8 cellular contexts compared by ENCODE assay signal in the genomic region with DNA sequence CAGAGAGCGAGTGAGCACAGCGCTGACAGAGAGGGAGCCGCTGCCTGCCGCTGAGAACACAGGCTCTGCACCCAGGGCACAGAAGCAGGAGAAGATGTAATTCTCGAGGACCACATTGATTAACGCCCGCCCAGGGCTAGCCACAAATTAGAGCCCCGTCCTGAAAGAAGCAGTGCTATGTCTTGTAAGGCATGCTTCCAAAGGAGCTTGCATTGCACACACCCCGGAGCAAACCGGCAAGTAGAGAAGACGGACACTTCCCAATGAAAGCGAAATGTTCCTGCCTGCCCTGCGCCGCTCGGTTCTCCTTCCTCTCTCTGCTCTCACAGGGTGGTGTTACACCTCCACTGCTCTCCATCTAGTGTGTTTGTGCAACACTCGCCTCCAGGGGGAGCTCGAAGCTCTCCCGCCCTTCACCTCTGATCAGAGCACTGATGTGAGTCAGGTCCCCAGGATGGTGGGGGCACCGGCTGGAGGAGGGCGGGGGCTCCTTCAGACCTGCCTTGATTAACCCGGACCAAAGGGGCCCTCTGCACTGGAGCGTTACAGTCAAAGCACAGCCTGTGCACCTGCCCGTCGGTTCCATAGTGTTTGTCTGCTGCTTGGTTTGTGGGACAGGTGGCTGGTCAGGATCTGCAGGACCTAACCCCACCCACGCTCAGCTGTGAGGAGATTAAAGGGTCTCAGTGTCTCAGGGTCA.
DNase-seq lines count a peak whose midpoint lies in the region; ATAC-seq and TF ChIP-seq lines count a peak whose summit lies in the region.

No MANE protein-coding gene starts in this region.

- H3K9me3 ChIP-seq in Panc1 (ENCODE audit: control insufficient read depth, insufficient read depth, low read depth, low read length) (no peaks in the 10 kb centered on the region), right cardiac atrium (ENCODE audit: control insufficient read depth, low read length) (no peaks in the 10 kb centered on the region), gastrocnemius medialis (no peaks in the 10 kb centered on the region)

- DNase-seq in H7 (peak; percentile 92), LHCN-M2 (ENCODE audit: low read depth) (peak; percentile 2), Panc1 (ENCODE audit: low read depth, low spot score) (peak; percentile 43), right cardiac atrium (no peak), retinal pigment epithelial cell (ENCODE audit: low read depth) (no peak), gastrocnemius medialis (no peak)
- peak; percentile 22 for DNase-seq in activated effector memory CD4-positive, alpha-beta T cell treated with Interleukin-2 at 50 U/mL for 16 hours

- BruUV-seq in Panc1 (replicated peaks; lab: Mats Ljungman, UMichigan): no TSS peak

- H3K4me1 ChIP-seq in Panc1 (ENCODE audit: control insufficient read depth, insufficient read depth, low read length) (no peaks in the 10 kb centered on the region), right cardiac atrium (ENCODE audit: control insufficient read depth, insufficient read depth, low read length) (no peaks in the 10 kb centered on the region), gastrocnemius medialis (no peaks in the 10 kb centered on the region)

- peak; percentile 100 for ATAC-seq in Panc1
- peak; percentile 55 to 63 for ATAC-seq in right cardiac atrium
- ATAC-seq in gastrocnemius medialis: no peak

- no peak overlapping the region for H3K27ac ChIP-seq in Panc1 (ENCODE audit: low read length)
- no peak overlapping the region for H3K27ac ChIP-seq in right cardiac atrium (ENCODE audit: low read length)
- H3K27ac ChIP-seq in gastrocnemius medialis: no peak overlapping the region

- no peaks in the 10 kb centered on the region for H3K36me3 ChIP-seq in H7 (replicated peaks; ENCODE audit: control insufficient read depth, insufficient read depth, low read length)
- H3K36me3 ChIP-seq in Panc1 (ENCODE audit: control insufficient read depth, insufficient read depth, low read length): no peaks in the 10 kb centered on the region
- H3K36me3 ChIP-seq in gastrocnemius medialis: no peaks in the 10 kb centered on the region

- WGBS in right cardiac atrium: 4% methylated on average over 25 of the region's 25 CpGs

- peak; percentile 18 for TF ChIP-seq CTCF in GM12801 (IDR thresholded peaks at IDR 0.05; ENCODE audit: extremely low read depth, insufficient read length)
- peak; percentile 84 for TF ChIP-seq CTCF in Panc1 (IDR thresholded peaks at IDR 0.05)
- TF ChIP-seq CTCF in retinal pigment epithelial cell (conservative IDR thresholded peaks at IDR 0.05; ENCODE audit: low read depth, low read length): peak; percentile 60
- TF ChIP-seq CTCF in gastrocnemius medialis (IDR thresholded peaks at IDR 0.05 in 4 of 5, conservative IDR thresholded peaks at IDR 0.05 in 1 of 5): no peak

- in situ Hi-C loops in Panc1 (cut with HindIII; ENCODE audit: low pct_unique_long_range_greater_than_20kb, low sequenced_read_pairs) (no loop called here), gastrocnemius medialis (cut with MboI; ENCODE audit: low sequenced_read_pairs in 4 of 4) (no loop called here)

- intact Hi-C loops in Panc1 (cut with micrococcal nuclease; ENCODE audit: unreplicated experiment): no loop called here
- intact Hi-C loops in right cardiac atrium (cut with DNase I): no loop called here
- intact Hi-C loops in gastrocnemius medialis (cut with DNase I; ENCODE audit: low total_unique reads): no loop called here

- CTCF ChIA-PET in Panc1 (lab: Charles Lee): interaction anchor here (0.7 to 1.0 kb wide), 2 partner anchors 54 to 208 kb away, joined by 4 to 7 read pairs; no protein-coding TSS in a partner anchor

- no peak for TF ChIP-seq POLR2A in gastrocnemius medialis (IDR thresholded peaks at IDR 0.05)

- peak overlapping the region; percentile 48 for H3K4me3 ChIP-seq in H7 (ENCODE audit: insufficient read depth, low read depth, low read length)
- H3K4me3 ChIP-seq in Panc1 (ENCODE audit: low read depth in 2 of 2, low read length in 2 of 2): peak overlapping the region in 1 of 2 experiments; percentile 23; a peak in 2 of 4 replicates
- H3K4me3 ChIP-seq in right cardiac atrium (ENCODE audit: low read length): no peak overlapping the region
- H3K4me3 ChIP-seq in retinal pigment epithelial cell (ENCODE audit: low read length): no peak overlapping the region
- no peak overlapping the region for H3K4me3 ChIP-seq in gastrocnemius medialis

- POLR2A ChIA-PET in Panc1 (lab: Charles Lee): no interaction called here

- H3K27me3 ChIP-seq in H7 (ENCODE audit: control insufficient read depth, insufficient read depth, low read length) (no peaks in the 10 kb centered on the region; the same call in 1 of the 2 replicates), Panc1 (ENCODE audit: control insufficient read depth, insufficient read depth, low read length) (no peaks in the 10 kb centered on the region), right cardiac atrium (ENCODE audit: control insufficient read depth, insufficient read depth) (no peaks in the 10 kb centered on the region), gastrocnemius medialis (peaks cover 0 to 12% (median 5%) of the 10 kb centered on the region in 3 donors)

Comparison
In these comparisons a context has a peak if more than half of its experiments do, and no peak if none do; other contexts are left out.
1. CTCF ChIP-seq: peak in GM12801 (single experiment), Panc1 (single experiment) and retinal pigment epithelial cell (single experiment); none in gastrocnemius medialis (0 of 5).
2. DNase-seq: peak in H7 (single experiment), LHCN-M2 (single experiment), Panc1 (single experiment) and activated effector memory CD4-positive, alpha-beta T cell treated with Interleukin-2 at 50 U/mL for 16 hours (single experiment); none in right cardiac atrium (0 of 3), retinal pigment epithelial cell (single experiment) and gastrocnemius medialis (0 of 2).
3. ATAC-seq: peak in Panc1 (single experiment) and right cardiac atrium (2 of 2); none in gastrocnemius medialis (0 of 2).